ENCODE assay signal across 10 cellular contexts in the genomic region with DNA sequence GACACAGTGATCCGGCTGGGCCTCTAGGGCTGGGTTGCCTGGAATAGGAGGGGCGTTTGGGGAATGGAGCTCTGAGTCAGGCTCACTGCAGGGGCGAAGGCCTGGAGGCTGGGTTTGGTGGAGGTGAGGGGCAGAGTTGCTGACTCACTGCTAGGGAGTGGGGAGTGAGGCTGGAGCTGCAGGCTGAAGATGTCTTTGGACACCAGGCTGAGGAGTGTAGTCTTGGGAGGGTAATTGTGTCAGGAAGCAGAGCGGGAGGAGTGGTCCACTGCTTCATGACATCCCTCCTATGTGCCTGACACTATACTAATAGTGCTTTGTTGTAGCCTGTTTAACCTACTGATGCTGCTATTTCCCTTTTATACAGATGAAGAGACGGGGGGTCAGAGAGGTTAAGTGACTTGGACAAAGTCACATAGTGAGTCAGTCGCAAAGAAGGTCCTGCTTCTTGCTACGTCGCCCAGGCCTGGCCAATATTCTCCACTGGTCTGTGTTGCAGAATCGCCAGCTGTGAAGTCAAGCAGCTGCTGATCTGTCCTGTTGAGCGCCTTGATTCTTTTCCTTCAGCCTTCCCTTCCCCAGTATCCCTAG. TPM values are rescaled to one million over a fixed set of nuclear protein-coding genes. Genes with fewer than 3 reads are reported as not detected.
A peak's percentile ranks its signal among the peaks of the same experiment; 100 is the strongest.
DNase-seq lines count a peak whose midpoint lies in the region; ATAC-seq, FAIRE-seq and TF ChIP-seq lines count a peak whose summit lies in the region.
"Had no signal": no experiment of that assay in that cellular context is flagged by ENCODE, and none has a peak within 500 bp of the region (broad histone marks: within the 10 kb centered on the region; RNA-seq: fewer than 3 reads in every experiment).

No MANE protein-coding gene starts in this region.

- peaks cover 13% of the 10 kb centered on the region for H3K4me1 Mint-ChIP-seq in astrocyte (ENCODE audit: low read depth, unreplicated experiment)
- H3K4me1 Mint-ChIP-seq in activated naive CD8-positive, alpha-beta T cell treated with anti-CD3 and anti-CD28 coated beads, Interleukin-2, amount 50 U/mL, for 24 hours, result no peaks in the 10 kb centered on the region

- peaks cover 20% of the 10 kb centered on the region for H3K27me3 Mint-ChIP-seq in astrocyte (ENCODE audit: low read depth, unreplicated experiment)
- H3K27me3 Mint-ChIP-seq in activated naive CD8-positive, alpha-beta T cell treated with anti-CD3 and anti-CD28 coated beads, Interleukin-2, amount 50 U/mL, for 24 hours, result peaks cover 4% of the 10 kb centered on the region

- TF ChIP-seq CTCF in astrocyte (IDR thresholded peaks at IDR 0.05; ENCODE audit: insufficient read depth, low read depth, low read length), result no peak

- H4K20me1 ChIP-seq in astrocyte (ENCODE audit: insufficient read depth, low read length), result no peaks in the 10 kb centered on the region

- no peaks in the 10 kb centered on the region for H3K9me3 Mint-ChIP-seq in astrocyte (ENCODE audit: unreplicated experiment)
- H3K9me3 Mint-ChIP-seq in activated naive CD8-positive, alpha-beta T cell treated with anti-CD3 and anti-CD28 coated beads, Interleukin-2, amount 50 U/mL, for 24 hours, result no peaks in the 10 kb centered on the region

- peak overlapping the region; percentile 78 for H3K27ac ChIP-seq in astrocyte (ENCODE audit: low read depth, low read length)
- H3K27ac ChIP-seq: thyroid gland had no signal

- H3K9ac ChIP-seq in astrocyte (ENCODE audit: low read length), result peak overlapping the region; percentile 60

- no peaks in the 10 kb centered on the region for H3K36me3 Mint-ChIP-seq in astrocyte (ENCODE audit: low read depth, unreplicated experiment)
- no peaks in the 10 kb centered on the region for H3K36me3 Mint-ChIP-seq in activated naive CD8-positive, alpha-beta T cell treated with anti-CD3 and anti-CD28 coated beads, Interleukin-2, amount 50 U/mL, for 24 hours (ENCODE audit: low read depth)

- no peak for ATAC-seq in HG03442 (IDR thresholded peaks at IDR 0.05; ENCODE audit: unreplicated experiment)
- ATAC-seq in GM21786 (IDR thresholded peaks at IDR 0.05; ENCODE audit: unreplicated experiment), result no peak
- ATAC-seq in activated naive CD8-positive, alpha-beta T cell treated with anti-CD3 and anti-CD28 coated beads, Interleukin-2, amount 50 U/mL, for 24 hours, result no peak

- peak overlapping the region; percentile 70 for H2AFZ ChIP-seq in astrocyte (ENCODE audit: low read depth, low read length)

- H3K79me2 ChIP-seq in astrocyte (ENCODE audit: insufficient read depth, low read length), result no peaks in the 10 kb centered on the region

- no peak overlapping the region for H3K4me3 ChIP-seq in astrocyte (ENCODE audit: insufficient read depth, low read depth, low read length)
- H3K4me3 ChIP-seq: thyroid gland had no signal

- peak; percentile 45 for FAIRE-seq in astrocyte (lab: Jason Lieb, UNC)

- H3K27me3 ChIP-seq in astrocyte (ENCODE audit: insufficient read depth, low read length), result no peaks in the 10 kb centered on the region
- H3K27me3 ChIP-seq: thyroid gland had no signal

- DNase-seq in H4 (ENCODE audit: low spot score) (peak; percentile 51), astrocyte (ENCODE audit: low read depth) (peak; percentile 85), hepatic stellate cell (ENCODE audit: low spot score) (peak; percentile 82), smooth muscle cell of the brain vasculature (ENCODE audit: low read depth, low spot score) (peak; percentile 75), SIG-M5 (lab: John Stamatoyannopoulos, UW) (no peak)
- DNase-seq in activated naive CD8-positive, alpha-beta T cell treated with anti-CD3 and anti-CD28 coated beads, Interleukin-2, amount 50 U/mL, for 24 hours, result no peak

- H3K4me2 ChIP-seq in astrocyte (ENCODE audit: low read length), result peak overlapping the region; percentile 56

- H3K27ac Mint-ChIP-seq in astrocyte (ENCODE audit: unreplicated experiment), result peak overlapping the region; percentile 77
- H3K27ac Mint-ChIP-seq in activated naive CD8-positive, alpha-beta T cell treated with anti-CD3 and anti-CD28 coated beads, Interleukin-2, amount 50 U/mL, for 24 hours, result no peak overlapping the region

- H3K9me3 ChIP-seq in astrocyte (ENCODE audit: insufficient read depth, low read depth, low read length), result no peaks in the 10 kb centered on the region
- H3K9me3 ChIP-seq: thyroid gland had no signal

- no peaks in the 10 kb centered on the region for H3K36me3 ChIP-seq in astrocyte (ENCODE audit: insufficient read depth, low read length)
- H3K36me3 ChIP-seq: thyroid gland had no signal

- H3K4me1 ChIP-seq in astrocyte (ENCODE audit: insufficient read depth, low read length), result peaks cover 39% of the 10 kb centered on the region
- H3K4me1 ChIP-seq: thyroid gland had no signal

- H3K4me3 Mint-ChIP-seq in astrocyte (ENCODE audit: unreplicated experiment), result peak overlapping the region; percentile 47
- no peak overlapping the region for H3K4me3 Mint-ChIP-seq in activated naive CD8-positive, alpha-beta T cell treated with anti-CD3 and anti-CD28 coated beads, Interleukin-2, amount 50 U/mL, for 24 hours

RNA-seq across cellular contexts. Expression of a gene that starts 13.6 kb away (rescaled TPM):
- 0.06 and 0.70 TPM in 2 replicates for total RNA-seq in H4 (2014; rRNA removed; shearing (Covaris generic))
- total RNA-seq in astrocyte, result 1.3 and 2.0 TPM in 2 replicates
- total RNA-seq: lower leg skin, thyroid gland had no signal

Comparison
In these comparisons a context has a peak if more than half of its experiments do, and no peak if none do; other contexts are left out.
1. DNase-seq: peak in H4 (single experiment), astrocyte (single experiment), hepatic stellate cell (single experiment) and smooth muscle cell of the brain vasculature (single experiment); none in activated naive CD8-positive, alpha-beta T cell treated with anti-CD3 and anti-CD28 coated beads, Interleukin-2, amount 50 U/mL, for 24 hours (single experiment) and SIG-M5 (single experiment).